In genomic region chr13:33536639-33537425, GRCh38 we compare ENCODE assay signal across 13 cellular contexts.
DNase-seq lines count a peak whose midpoint lies in the region; ATAC-seq, FAIRE-seq and TF ChIP-seq lines count a peak whose summit lies in the region.
"Had no signal": no experiment of that assay in that cellular context is flagged by ENCODE, and none has a peak within 500 bp of the region (broad histone marks: within the 10 kb centered on the region; RNA-seq: fewer than 3 reads in every experiment).

No MANE protein-coding gene starts in this region.

- H3K9me3 ChIP-seq in astrocyte (ENCODE audit: insufficient read depth, low read depth, low read length): no peaks in the 10 kb centered on the region
- H3K9me3 ChIP-seq: right lobe of liver had no signal

- no peak for TF ChIP-seq POLR2A in GM18505 (IDR thresholded peaks at IDR 0.05; ENCODE audit: borderline replicate concordance, extremely low read depth, insufficient read depth, insufficient read length)

- no peaks in the 10 kb centered on the region for H3K36me3 Mint-ChIP-seq in astrocyte (ENCODE audit: low read depth, unreplicated experiment)
- no peaks in the 10 kb centered on the region for H3K36me3 Mint-ChIP-seq in stimulated activated naive B cell treated with anti-CD40 and anti-IgM and Interleukin-4, amounts not matched to agents 10 μg/mL and 1 μg/mL and 100 μg/mL, for 72 hours

- peak; percentile 88 for DNase-seq in HCEC 1CT
- DNase-seq in astrocyte (ENCODE audit: low read depth): peak; percentile 63
- DNase-seq in stimulated activated naive B cell treated with anti-CD40 and anti-IgM and Interleukin-4, amounts not matched to agents 10 μg/mL and 1 μg/mL and 100 μg/mL, for 72 hours: no peak
- DNase-seq in cortex of kidney (lab: John Stamatoyannopoulos, UW): no peak
- no peak for DNase-seq in hypothalamus (lab: John Stamatoyannopoulos, UW)
- no peak for DNase-seq in activated CD8-positive, alpha-beta memory T cell treated with anti-CD3 and anti-CD28 coated beads for 24 hours
- DNase-seq: activated effector memory CD4-positive, alpha-beta T cell treated with Interleukin-2 at 50 U/mL for 16 hours; left cardiac atrium; right lobe of liver had no signal

- H3K27me3 Mint-ChIP-seq in astrocyte (ENCODE audit: low read depth, unreplicated experiment): no peaks in the 10 kb centered on the region
- H3K27me3 Mint-ChIP-seq in stimulated activated naive B cell treated with anti-CD40 and anti-IgM and Interleukin-4, amounts not matched to agents 10 μg/mL and 1 μg/mL and 100 μg/mL, for 72 hours: no peaks in the 10 kb centered on the region

- peak overlapping the region; percentile 42 for H3K4me2 ChIP-seq in astrocyte (ENCODE audit: low read length)

- peak; percentile 29 for FAIRE-seq in astrocyte (lab: Jason Lieb, UNC)
- FAIRE-seq in islet of Langerhans (lab: Jason Lieb, UNC): peak; percentile 81

- no peak overlapping the region for H3K9ac ChIP-seq in astrocyte (ENCODE audit: low read length)

- H3K27me3 ChIP-seq in astrocyte (ENCODE audit: insufficient read depth, low read length): no peaks in the 10 kb centered on the region
- H3K27me3 ChIP-seq: right lobe of liver had no signal

- H3K79me2 ChIP-seq in astrocyte (ENCODE audit: insufficient read depth, low read length): no peaks in the 10 kb centered on the region

- H3K9me3 Mint-ChIP-seq in astrocyte (ENCODE audit: unreplicated experiment): no peaks in the 10 kb centered on the region
- H3K9me3 Mint-ChIP-seq in stimulated activated naive B cell treated with anti-CD40 and anti-IgM and Interleukin-4, amounts not matched to agents 10 μg/mL and 1 μg/mL and 100 μg/mL, for 72 hours: peaks cover 0 to 2% of the 10 kb centered on the region in 2 donors

- no peak for TF ChIP-seq CTCF in astrocyte (IDR thresholded peaks at IDR 0.05; ENCODE audit: insufficient read depth, low read depth, low read length)

- H3K36me3 ChIP-seq in astrocyte (ENCODE audit: insufficient read depth, low read length): no peaks in the 10 kb centered on the region
- H3K36me3 ChIP-seq: right lobe of liver had no signal

- H3K4me3 Mint-ChIP-seq in astrocyte (ENCODE audit: unreplicated experiment): no peak overlapping the region
- no peak overlapping the region for H3K4me3 Mint-ChIP-seq in stimulated activated naive B cell treated with anti-CD40 and anti-IgM and Interleukin-4, amounts not matched to agents 10 μg/mL and 1 μg/mL and 100 μg/mL, for 72 hours

- peak overlapping the region; percentile 28 for H3K27ac Mint-ChIP-seq in astrocyte (ENCODE audit: unreplicated experiment)
- H3K27ac Mint-ChIP-seq in stimulated activated naive B cell treated with anti-CD40 and anti-IgM and Interleukin-4, amounts not matched to agents 10 μg/mL and 1 μg/mL and 100 μg/mL, for 72 hours: no peak overlapping the region

- H2AFZ ChIP-seq in astrocyte (ENCODE audit: low read depth, low read length): peak overlapping the region; percentile 43

- H3K4me1 ChIP-seq in astrocyte (ENCODE audit: insufficient read depth, low read length): peaks cover 13% of the 10 kb centered on the region
- H3K4me1 ChIP-seq: right lobe of liver had no signal

- peak overlapping the region; percentile 13 for H3K27ac ChIP-seq in astrocyte (ENCODE audit: low read depth, low read length)
- H3K27ac ChIP-seq: epithelial cell of prostate, right lobe of liver had no signal

- peaks cover 19% of the 10 kb centered on the region for H3K4me1 Mint-ChIP-seq in astrocyte (ENCODE audit: low read depth, unreplicated experiment)
- peaks cover 12 to 21% of the 10 kb centered on the region in 2 donors for H3K4me1 Mint-ChIP-seq in stimulated activated naive B cell treated with anti-CD40 and anti-IgM and Interleukin-4, amounts not matched to agents 10 μg/mL and 1 μg/mL and 100 μg/mL, for 72 hours

- H4K20me1 ChIP-seq in astrocyte (ENCODE audit: insufficient read depth, low read length): no peaks in the 10 kb centered on the region

- ATAC-seq in stimulated activated naive B cell treated with anti-CD40 and anti-IgM and Interleukin-4, amounts not matched to agents 10 μg/mL and 1 μg/mL and 100 μg/mL, for 72 hours (replicated peaks): peak; percentile 56 to 60
- no peak for ATAC-seq in GM18505 (IDR thresholded peaks at IDR 0.05; ENCODE audit: unreplicated experiment)
- ATAC-seq: HCT116, left cardiac atrium had no signal

- H3K4me3 ChIP-seq in astrocyte (ENCODE audit: insufficient read depth, low read depth, low read length): no peak overlapping the region
- H3K4me3 ChIP-seq: right lobe of liver had no signal

Comparison
In these comparisons a context has a peak if more than half of its experiments do, and no peak if none do; other contexts are left out.
1. DNase-seq: peak in HCEC 1CT (single experiment) and astrocyte (single experiment); none in stimulated activated naive B cell treated with anti-CD40 and anti-IgM and Interleukin-4, amounts not matched to agents 10 μg/mL and 1 μg/mL and 100 μg/mL, for 72 hours (single experiment), cortex of kidney (single experiment), hypothalamus (0 of 51) and activated CD8-positive, alpha-beta memory T cell treated with anti-CD3 and anti-CD28 coated beads for 24 hours (single experiment).